Comparison of ENCODE assay signal across 16 cellular contexts in genomic region chr20:11993886-11994466, GRCh38.
A peak's percentile ranks its signal among the peaks of the same experiment; 100 is the strongest.
DNase-seq lines count a peak whose midpoint lies in the region; ATAC-seq and TF ChIP-seq lines count a peak whose summit lies in the region.
"Had no signal": no experiment of that assay in that cellular context is flagged by ENCODE, and none has a peak within 500 bp of the region (broad histone marks: within the 10 kb centered on the region; RNA-seq: fewer than 3 reads in every experiment).

No MANE protein-coding gene starts in this region.

- no peaks in the 10 kb centered on the region for H3K36me3 ChIP-seq in tibial artery
- H3K36me3 ChIP-seq: uterus had no signal

- peaks cover 12% of the 10 kb centered on the region for H3K9me3 Mint-ChIP-seq in activated T-cell treated with anti-CD3 and anti-CD28 coated beads, Interleukin-2, amount 50 U/mL, for 4 hours
- H3K9me3 Mint-ChIP-seq: activated naive CD8-positive, alpha-beta T cell treated with anti-CD3 and anti-CD28 coated beads, Interleukin-2, amount 10 ng/mL, durations not matched to agents 7 days and 5 days; stimulated activated naive B cell treated with anti-CD40 and anti-IgM and Interleukin-4, amounts not matched to agents 10 μg/mL and 1 μg/mL and 100 μg/mL, for 72 hours had no signal

- TF ChIP-seq CTCF in tibial artery (IDR thresholded peaks at IDR 0.05), result no peak

- H3K36me3 Mint-ChIP-seq in activated T-cell treated with anti-CD3 and anti-CD28 coated beads, Interleukin-2, amount 50 U/mL, for 4 hours (ENCODE audit: insufficient read depth), result no peaks in the 10 kb centered on the region
- H3K36me3 Mint-ChIP-seq: activated naive CD8-positive, alpha-beta T cell treated with anti-CD3 and anti-CD28 coated beads, Interleukin-2, amount 10 ng/mL, durations not matched to agents 7 days and 5 days; stimulated activated naive B cell treated with anti-CD40 and anti-IgM and Interleukin-4, amounts not matched to agents 10 μg/mL and 1 μg/mL and 100 μg/mL, for 72 hours had no signal

- no peaks in the 10 kb centered on the region for H3K4me1 Mint-ChIP-seq in activated T-cell treated with anti-CD3 and anti-CD28 coated beads, Interleukin-2, amount 50 U/mL, for 4 hours (ENCODE audit: low read depth)
- H3K4me1 Mint-ChIP-seq: activated naive CD8-positive, alpha-beta T cell treated with anti-CD3 and anti-CD28 coated beads, Interleukin-2, amount 10 ng/mL, durations not matched to agents 7 days and 5 days had no signal

- no peak for TF ChIP-seq POLR2A in erythroblast (IDR thresholded peaks at IDR 0.05; ENCODE audit: low read length)

- no peaks in the 10 kb centered on the region for H3K4me1 ChIP-seq in tibial artery
- H3K4me1 ChIP-seq: uterus had no signal

- intact Hi-C loops in tibial artery (cut with DNase I; ENCODE audit: low total_unique reads), result no loop called here

- no peak overlapping the region for H3K4me3 ChIP-seq in tibial artery
- H3K4me3 ChIP-seq: lung, PC-9, uterus had no signal

- ATAC-seq in GM18909 (IDR thresholded peaks at IDR 0.05; ENCODE audit: poor library complexity, unreplicated experiment), result peak; percentile 47
- no peak for ATAC-seq in activated T-cell treated with anti-CD3 and anti-CD28 coated beads, Interleukin-2, amount 50 U/mL, for 4 hours
- ATAC-seq: stimulated activated naive B cell treated with anti-CD40 and anti-IgM and Interleukin-4, amounts not matched to agents 10 μg/mL and 1 μg/mL and 100 μg/mL, for 72 hours had no signal

- H3K4me3 Mint-ChIP-seq in activated T-cell treated with anti-CD3 and anti-CD28 coated beads, Interleukin-2, amount 50 U/mL, for 4 hours, result no peak overlapping the region
- H3K4me3 Mint-ChIP-seq: activated naive CD8-positive, alpha-beta T cell treated with anti-CD3 and anti-CD28 coated beads, Interleukin-2, amount 10 ng/mL, durations not matched to agents 7 days and 5 days; stimulated activated naive B cell treated with anti-CD40 and anti-IgM and Interleukin-4, amounts not matched to agents 10 μg/mL and 1 μg/mL and 100 μg/mL, for 72 hours had no signal

- H3K27me3 ChIP-seq in tibial artery, result no peaks in the 10 kb centered on the region
- H3K27me3 ChIP-seq: uterus had no signal

- peak overlapping the region; percentile 50 for H3K27ac ChIP-seq in angular gyrus (ENCODE audit: low read depth, low read length)
- no peak overlapping the region for H3K27ac ChIP-seq in tibial artery
- H3K27ac ChIP-seq: PC-9, uterus had no signal

- H3K9me3 ChIP-seq in tibial artery, result no peaks in the 10 kb centered on the region
- H3K9me3 ChIP-seq: uterus had no signal

- peak; percentile 25 for DNase-seq in NCI-H2107 (lab: John Stamatoyannopoulos, UW)
- DNase-seq in iris pigment epithelial cell (ENCODE audit: low read depth), result peak; percentile 68
- no peak for DNase-seq in erythroblast (lab: John Stamatoyannopoulos, UW)
- no peak for DNase-seq in activated effector memory CD4-positive, alpha-beta T cell treated with Interleukin-2 at 50 U/mL for 16 hours
- DNase-seq in tibial artery, result no peak
- no peak for DNase-seq in activated T-cell treated with anti-CD3 and anti-CD28 coated beads, Interleukin-2, amount 50 U/mL, for 4 hours
- DNase-seq: activated CD4-positive, CD25-positive, alpha-beta regulatory T cell; activated CD8-positive, alpha-beta memory T cell treated with anti-CD3 and anti-CD28 coated beads, Interleukin-2, amount 50 U/mL, for 4 hours; activated naive CD8-positive, alpha-beta T cell treated with anti-CD3 and anti-CD28 coated beads, Interleukin-2, amount 10 ng/mL, durations not matched to agents 7 days and 5 days; cerebellar nuclear complex; PC-9; stimulated activated naive B cell treated with anti-CD40 and anti-IgM and Interleukin-4, amounts not matched to agents 10 μg/mL and 1 μg/mL and 100 μg/mL, for 72 hours; uterus had no signal

- H3K27me3 Mint-ChIP-seq in activated T-cell treated with anti-CD3 and anti-CD28 coated beads, Interleukin-2, amount 50 U/mL, for 4 hours (ENCODE audit: low read depth), result no peaks in the 10 kb centered on the region
- H3K27me3 Mint-ChIP-seq: activated naive CD8-positive, alpha-beta T cell treated with anti-CD3 and anti-CD28 coated beads, Interleukin-2, amount 10 ng/mL, durations not matched to agents 7 days and 5 days; stimulated activated naive B cell treated with anti-CD40 and anti-IgM and Interleukin-4, amounts not matched to agents 10 μg/mL and 1 μg/mL and 100 μg/mL, for 72 hours had no signal

Comparison
In these comparisons a context has a peak if more than half of its experiments do, and no peak if none do; other contexts are left out.
1. DNase-seq: peak in NCI-H2107 (single experiment) and iris pigment epithelial cell (single experiment); none in erythroblast (0 of 2), activated effector memory CD4-positive, alpha-beta T cell treated with Interleukin-2 at 50 U/mL for 16 hours (single experiment), tibial artery (0 of 2) and activated T-cell treated with anti-CD3 and anti-CD28 coated beads, Interleukin-2, amount 50 U/mL, for 4 hours (single experiment).